ENCODE assay signal across 25 cellular contexts in the genomic region with DNA sequence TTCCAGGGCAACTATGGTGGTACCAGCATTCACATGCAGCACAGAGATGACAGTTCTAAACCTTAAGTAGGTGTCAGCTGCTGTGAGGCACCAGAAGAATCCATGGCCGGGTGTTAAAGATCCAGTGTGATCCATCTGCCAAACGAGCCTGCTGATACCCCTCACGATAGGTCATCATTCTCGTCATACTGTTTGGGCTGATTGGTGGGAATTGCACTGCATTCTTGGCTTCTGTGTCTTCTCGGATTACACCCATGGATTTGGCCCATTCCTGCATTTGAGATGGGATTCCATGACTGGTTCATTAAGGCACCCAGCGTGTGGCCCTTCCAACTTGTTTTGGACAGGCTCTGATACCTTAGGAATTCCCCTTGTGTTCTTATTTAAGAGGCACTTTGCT.
"Had no signal": no experiment of that assay in that cellular context is flagged by ENCODE, and none has a peak within 500 bp of the region (broad histone marks: within the 10 kb centered on the region; RNA-seq: fewer than 3 reads in every experiment).

No MANE protein-coding gene starts in this region.

- H3K36me3 ChIP-seq: ascending aorta, cardiac muscle cell had no signal

- H3K27ac ChIP-seq: ascending aorta, cardiac muscle cell, PC-9, RWPE1 had no signal

- DNase-seq: activated CD4-positive, alpha-beta T cell treated with anti-CD3 and anti-CD28 coated beads for 36 hours; activated CD4-positive, alpha-beta T cell treated with anti-CD3 and anti-CD28 coated beads, Interleukin-2, amount 10 ng/mL, durations not matched to agents 7 days and 5 days; activated CD4-positive, alpha-beta T cell treated with anti-CD3 and anti-CD28 coated beads, Interleukin-2, amount 50 U/mL, for 48 hours; activated CD8-positive, alpha-beta T cell treated with anti-CD3 and anti-CD28 coated beads, Interleukin-2, amount 10 ng/mL, durations not matched to agents 7 days and 5 days; activated gamma-delta T cell; activated naive CD4-positive, alpha-beta T cell treated with Interleukin-2 at 50 U/mL for 16 hours; activated naive CD8-positive, alpha-beta T cell treated with anti-CD3 and anti-CD28 coated beads, Interleukin-2, amount 10 ng/mL, durations not matched to agents 7 days and 5 days; activated T-cell treated with anti-CD3 and anti-CD28 coated beads, Interleukin-2, amount 50 U/mL, for 24 hours; amygdala; NCI-H1092 treated with DMSO at 0.1 percent for 48 hours; NCI-H1417; NCI-H146; NCI-H187; NCI-H2081; NCI-H2171 treated with DMSO at 0.1 percent for 48 hours; NCI-H2227 treated with DMSO at 0.1 percent for 48 hours; NCI-H446 treated with DMSO at 0.1 percent for 48 hours; NCI-H524; NCI-H69; PC-9; T1000 had no signal

- H3K27me3 ChIP-seq: ascending aorta, cardiac muscle cell had no signal

- H3K4me3 ChIP-seq: ascending aorta, cardiac muscle cell, K562, PC-9 had no signal

- H3K9me3 ChIP-seq: ascending aorta had no signal

- H3K4me1 ChIP-seq: ascending aorta had no signal
